ENCODE assay signal across 1 cellular context in genomic region chr13:75482820-75483079, GRCh38.
TF ChIP-seq lines count a peak whose summit lies in the region.

No MANE protein-coding gene starts in this region.

TF ChIP-seq in HCT116, 20 proteins besides CTCF, POLR2A, EP300 and RAD21 (continued from another document):
- TF ChIP-seq ZBTB33 (IDR thresholded peaks at IDR 0.05; ENCODE audit: extremely low read depth, insufficient replicate concordance, low read length) (no peak), ELF1 (IDR thresholded peaks at IDR 0.05; ENCODE audit: borderline replicate concordance, low read depth) (no peak), CBX3 (IDR thresholded peaks at IDR 0.05; ENCODE audit: low read depth) (no peak), ATF3 (IDR thresholded peaks at IDR 0.05) (no peak), SIN3A (IDR thresholded peaks at IDR 0.05; ENCODE audit: low read depth) (no peak), SP1 (IDR thresholded peaks at IDR 0.05; ENCODE audit: low read depth) (no peak), MAX (IDR thresholded peaks at IDR 0.05) (no peak), EZH2 (IDR thresholded peaks at IDR 0.05) (no peak)
TF ChIP-seq in HCT116: peak in this region for 0.
